Comparison of ENCODE assay signal across 21 cellular contexts in the genomic region with DNA sequence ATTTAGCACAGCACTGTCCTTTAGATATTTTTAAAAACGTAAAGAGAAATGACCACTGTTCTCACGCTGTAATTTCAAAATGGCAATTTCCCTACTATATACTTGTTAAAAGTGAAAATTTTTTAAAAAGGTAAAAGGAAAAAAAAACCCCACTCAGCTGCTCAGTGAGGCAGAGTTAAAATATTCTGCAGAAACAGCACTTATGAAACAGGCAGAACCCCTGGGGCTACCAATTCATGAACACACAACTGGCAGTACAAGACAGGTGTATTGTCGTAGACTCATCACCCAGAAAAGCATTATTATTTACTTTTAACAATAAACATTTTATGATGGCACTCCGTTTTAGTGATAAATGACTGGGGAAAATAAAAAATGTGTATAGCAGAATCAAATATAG. TPM values are rescaled to one million over a fixed set of nuclear protein-coding genes. Genes with fewer than 3 reads are reported as not detected.
A peak's percentile ranks its signal among the peaks of the same experiment; 100 is the strongest.
DNase-seq lines count a peak whose midpoint lies in the region; ATAC-seq lines count a peak whose summit lies in the region.
"Had no signal": no experiment of that assay in that cellular context is flagged by ENCODE, and none has a peak within 500 bp of the region (broad histone marks: within the 10 kb centered on the region; RNA-seq: fewer than 3 reads in every experiment).

No MANE protein-coding gene starts in this region.

- peaks cover 23% of the 10 kb centered on the region for H3K27me3 ChIP-seq in thymus (ENCODE audit: control insufficient read depth, insufficient read depth)
- H3K27me3 ChIP-seq: body of pancreas, MG63, right lobe of liver, vagina had no signal

- intact Hi-C loops in Right ventricle myocardium inferior (cut with DNase I): no loop called here

- CTCF ChIA-PET in activated naive CD4-positive, alpha-beta T cell treated with anti-CD3 and anti-CD28 coated beads, Interleukin-2, amount 10 ng/mL, durations not matched to agents 7 days and 5 days (lab: Charles Lee): interaction anchor here (0.7 to 0.8 kb wide), 2 partner anchors 149 to 228 kb away, joined by 3 to 5 read pairs; no protein-coding TSS in a partner anchor
- CTCF ChIA-PET in T-cell (lab: Charles Lee): interaction anchor here (0.6 to 1.0 kb wide), 4 partner anchors 36 to 858 kb away, joined by 3 to 7 read pairs (median 5); no protein-coding TSS in a partner anchor

- no peak overlapping the region for H3K4me3 ChIP-seq in thymus (ENCODE audit: low read length)
- H3K4me3 ChIP-seq: body of pancreas, MG63, right lobe of liver, vagina had no signal

- ATAC-seq in activated naive CD4-positive, alpha-beta T cell treated with anti-CD3 and anti-CD28 coated beads, Interleukin-2, amount 50 U/mL, for 72 hours: no peak
- no peak for ATAC-seq in T-cell (replicated peaks in 1 of 4)
- no peak for ATAC-seq in Right ventricle myocardium inferior
- ATAC-seq: body of pancreas, HCT116, left colon, right lobe of liver had no signal

- no peaks in the 10 kb centered on the region for H3K36me3 Mint-ChIP-seq in activated naive CD4-positive, alpha-beta T cell treated with anti-CD3 and anti-CD28 coated beads, Interleukin-2, amount 10 ng/mL, durations not matched to agents 7 days and 5 days
- peaks cover 13 to 19% of the 10 kb centered on the region in 2 donors for H3K36me3 Mint-ChIP-seq in activated naive CD4-positive, alpha-beta T cell treated with anti-CD3 and anti-CD28 coated beads, Interleukin-2, amount 50 U/mL, for 72 hours
- no peaks in the 10 kb centered on the region for H3K36me3 Mint-ChIP-seq in T-cell

- no peak overlapping the region for H3K4me3 Mint-ChIP-seq in activated naive CD4-positive, alpha-beta T cell treated with anti-CD3 and anti-CD28 coated beads, Interleukin-2, amount 10 ng/mL, durations not matched to agents 7 days and 5 days
- peak overlapping the region in 2 of 3 donors; percentile 21 to 26 for H3K4me3 Mint-ChIP-seq in T-cell

- H3K36me3 ChIP-seq in thymus (ENCODE audit: control insufficient read depth, insufficient read depth): no peaks in the 10 kb centered on the region
- H3K36me3 ChIP-seq: MG63, right lobe of liver, vagina had no signal

- WGBS in thymus: 89% methylated on average over 4 of the region's 4 CpGs

- H3K9me3 ChIP-seq in thymus (ENCODE audit: control insufficient read depth): no peaks in the 10 kb centered on the region
- H3K9me3 ChIP-seq: body of pancreas, MG63, right lobe of liver, vagina had no signal

- DNase-seq in activated naive CD4-positive, alpha-beta T cell treated with anti-CD3 and anti-CD28 coated beads, Interleukin-2, amount 10 ng/mL, durations not matched to agents 7 days and 5 days: no peak
- no peak for DNase-seq in activated naive CD4-positive, alpha-beta T cell treated with anti-CD3 and anti-CD28 coated beads, Interleukin-2, amount 50 U/mL, for 72 hours (ENCODE audit: low spot score in 2 of 2)
- peak; percentile 15 for DNase-seq in NCI-H1417 treated with DMSO at 0.1 percent for 48 hours (lab: John Stamatoyannopoulos, UW)
- no peak for DNase-seq in T-cell
- DNase-seq in NCI-H2227 treated with DMSO at 0.1 percent for 48 hours (lab: John Stamatoyannopoulos, UW): no peak
- DNase-seq in Right ventricle myocardium inferior (ENCODE audit: missing footprints): no peak
- DNase-seq in activated gamma-delta T cell treated with Interleukin-2 at 50 U/mL for 16 hours: no peak
- DNase-seq: activated effector memory CD4-positive, alpha-beta T cell treated with anti-CD3 and anti-CD28 coated beads, Interleukin-2, amount 50 U/mL, for 16 hours; body of pancreas; cortex of kidney; foreskin melanocyte; left colon; MG63; NCI-H2107; occipital lobe; right lobe of liver had no signal

- POLR2A ChIA-PET in T-cell (lab: Charles Lee): interaction anchor here in 1 of 2 donors (0.7 kb wide), 1 partner anchor 19 kb away, joined by 5 read pairs; no protein-coding TSS in a partner anchor

- no peaks in the 10 kb centered on the region for H3K9me3 Mint-ChIP-seq in activated naive CD4-positive, alpha-beta T cell treated with anti-CD3 and anti-CD28 coated beads, Interleukin-2, amount 10 ng/mL, durations not matched to agents 7 days and 5 days
- no peaks in the 10 kb centered on the region for H3K9me3 Mint-ChIP-seq in activated naive CD4-positive, alpha-beta T cell treated with anti-CD3 and anti-CD28 coated beads, Interleukin-2, amount 50 U/mL, for 72 hours
- no peaks in the 10 kb centered on the region for H3K9me3 Mint-ChIP-seq in T-cell

- H3K4me1 ChIP-seq in thymus (ENCODE audit: control insufficient read depth, insufficient read depth, low read length): peaks cover 12% of the 10 kb centered on the region

- peaks cover 55% of the 10 kb centered on the region for H3K4me1 Mint-ChIP-seq in activated naive CD4-positive, alpha-beta T cell treated with anti-CD3 and anti-CD28 coated beads, Interleukin-2, amount 10 ng/mL, durations not matched to agents 7 days and 5 days
- H3K4me1 Mint-ChIP-seq in T-cell: peaks cover 40 to 45% (median 43%) of the 10 kb centered on the region in 3 donors

- peaks cover 12% of the 10 kb centered on the region for H3K27me3 Mint-ChIP-seq in activated naive CD4-positive, alpha-beta T cell treated with anti-CD3 and anti-CD28 coated beads, Interleukin-2, amount 10 ng/mL, durations not matched to agents 7 days and 5 days
- H3K27me3 Mint-ChIP-seq in T-cell: peaks cover 0 to 5% of the 10 kb centered on the region in 2 donors

- peak overlapping the region; percentile 68 for H3K27ac ChIP-seq in thymus (ENCODE audit: low read depth)
- H3K27ac ChIP-seq: body of pancreas, epithelial cell of prostate, right lobe of liver, vagina, VCaP had no signal

- peak overlapping the region; percentile 84 for H3K27ac Mint-ChIP-seq in activated naive CD4-positive, alpha-beta T cell treated with anti-CD3 and anti-CD28 coated beads, Interleukin-2, amount 10 ng/mL, durations not matched to agents 7 days and 5 days
- H3K27ac Mint-ChIP-seq in activated naive CD4-positive, alpha-beta T cell treated with anti-CD3 and anti-CD28 coated beads, Interleukin-2, amount 50 U/mL, for 72 hours: no peak overlapping the region
- peak overlapping the region; percentile 55 to 77 for H3K27ac Mint-ChIP-seq in T-cell

RNA-seq across cellular contexts. Expression of gene RASGRF2, which starts 1.6 kb away (rescaled TPM):
- 10 to 100 TPM; 13.4 to 14.5 TPM for total RNA-seq in activated naive CD4-positive, alpha-beta T cell treated with anti-CD3 and anti-CD28 coated beads, Interleukin-2, amount 50 U/mL, for 72 hours
- 10 to 100 TPM; 25.2 to 53.0 (median 27.0) TPM for total RNA-seq in T-cell
- 1.8 TPM for polyA plus RNA-seq in thymus
- 5.9 TPM for total RNA-seq in Right ventricle myocardium inferior

Comparison
In these comparisons a context has a peak if more than half of its experiments do, and no peak if none do; other contexts are left out.
1. H3K27ac Mint-ChIP-seq: peak in activated naive CD4-positive, alpha-beta T cell treated with anti-CD3 and anti-CD28 coated beads, Interleukin-2, amount 10 ng/mL, durations not matched to agents 7 days and 5 days (single experiment) and T-cell (2 of 2); none in activated naive CD4-positive, alpha-beta T cell treated with anti-CD3 and anti-CD28 coated beads, Interleukin-2, amount 50 U/mL, for 72 hours (0 of 2).